In genomic region chr15:67456677-67457529, GRCh38 we compare ENCODE assay signal across 8 cellular contexts.
DNase-seq lines count a peak whose midpoint lies in the region; ATAC-seq and TF ChIP-seq lines count a peak whose summit lies in the region.

No MANE protein-coding gene starts in this region.

- peaks cover 9% of the 10 kb centered on the region for H3K9me3 Mint-ChIP-seq in Caco-2 (ENCODE audit: unreplicated experiment)

- POLR2A ChIA-PET in Caco-2 (lab: Charles Lee), result no interaction called here

- no peaks in the 10 kb centered on the region for H3K9me3 ChIP-seq in Caco-2
- no peaks in the 10 kb centered on the region for H3K9me3 ChIP-seq in lower lobe of right lung

- H3K27me3 ChIP-seq in Caco-2 (replicated peaks; ENCODE audit: control insufficient read depth, insufficient read depth, low read length) (no peaks in the 10 kb centered on the region), lower lobe of right lung (ENCODE audit: low read depth) (no peaks in the 10 kb centered on the region)

- no peak overlapping the region for H3K4me3 Mint-ChIP-seq in Caco-2 (ENCODE audit: unreplicated experiment)

- BruUV-seq in Caco-2 (replicated peaks; lab: Mats Ljungman, UMichigan), result no TSS peak

- no peaks in the 10 kb centered on the region for H3K36me3 ChIP-seq in Caco-2 (ENCODE audit: control insufficient read depth, insufficient read depth, low read length)
- H3K36me3 ChIP-seq in lower lobe of right lung, result no peaks in the 10 kb centered on the region

- H3K4me3 ChIP-seq in Caco-2 (ENCODE audit: low read depth, low read length), result no peak overlapping the region
- H3K4me3 ChIP-seq in lower lobe of right lung, result no peak overlapping the region

- DNase-seq in Caco-2, result peak; percentile 67 to 84
- peak; percentile 75 for DNase-seq in NCI-H774 (lab: John Stamatoyannopoulos, UW)
- peak; percentile 90 to 91 for DNase-seq in activated CD4-positive, alpha-beta T cell treated with anti-CD3 and anti-CD28 coated beads, Interleukin-2, amount 50 U/mL, for 48 hours
- peak; percentile 86 for DNase-seq in ecto neural progenitor cell (ENCODE audit: low spot score)
- peak; percentile 88 for DNase-seq in lower lobe of right lung
- peak; percentile 53 for DNase-seq in stimulated activated CD8-positive, alpha-beta memory T cell treated with anti-CD3 and anti-CD28 coated beads, Interleukin-12 subunit alpha, Interleukin-12 subunit beta, amount 100 ng/mL, for 4 hours (ENCODE audit: low read depth)

- TF ChIP-seq CTCF in Caco-2 (IDR thresholded peaks at IDR 0.05; ENCODE audit: insufficient read depth in 1 of 2, low read depth in 1 of 2, low read length in 1 of 2, severe bottlenecking in 1 of 2, unreplicated experiment in 1 of 2) (peak; percentile 80 to 89), lower lobe of right lung (IDR thresholded peaks at IDR 0.05) (peak; percentile 91)

- intact Hi-C loops in Caco-2 (cut with micrococcal nuclease; ENCODE audit: unreplicated experiment) (loop anchor here (1.0 kb wide), 1 partner anchor 379 kb away; no protein-coding TSS in a partner anchor), lower lobe of right lung (cut with DNase I) (loop anchor here (2.0 kb wide), 1 partner anchor 380 kb away; no protein-coding TSS in a partner anchor)

- no peaks in the 10 kb centered on the region for H3K36me3 Mint-ChIP-seq in Caco-2 (ENCODE audit: insufficient read depth, unreplicated experiment)

- H3K4me1 ChIP-seq in Caco-2 (no peaks in the 10 kb centered on the region), lower lobe of right lung (no peaks in the 10 kb centered on the region)

- CTCF ChIA-PET in Caco-2 (lab: Charles Lee), result interaction anchor here (0.6 to 1.0 kb wide), 4 partner anchors 122 to 381 kb away, joined by 3 to 4 read pairs (median 3); no protein-coding TSS in a partner anchor

- H3K27me3 Mint-ChIP-seq in Caco-2 (ENCODE audit: insufficient read depth, unreplicated experiment), result no peaks in the 10 kb centered on the region

- ATAC-seq in HG03175 (IDR thresholded peaks at IDR 0.05; ENCODE audit: unreplicated experiment), result peak; percentile 55
- ATAC-seq in lower lobe of right lung, result peak; percentile 94 to 95
- ATAC-seq in HG03457 (IDR thresholded peaks at IDR 0.05; ENCODE audit: unreplicated experiment), result no peak

- H3K4me1 Mint-ChIP-seq in Caco-2 (ENCODE audit: low read depth, unreplicated experiment), result no peaks in the 10 kb centered on the region

- H3K27ac Mint-ChIP-seq in Caco-2 (ENCODE audit: unreplicated experiment), result no peak overlapping the region

- H3K27ac ChIP-seq in lower lobe of right lung, result no peak overlapping the region
